ENCODE assay signal across 2 cellular contexts in genomic region chr1:244445320-244446181, GRCh38.
TF ChIP-seq lines count a peak whose summit lies in the region.

No MANE protein-coding gene starts in this region.

TF ChIP-seq in GM23338, 12 proteins besides CTCF, POLR2A, EP300 and RAD21 (continued from another document):
- TF ChIP-seq, protein P1, sequence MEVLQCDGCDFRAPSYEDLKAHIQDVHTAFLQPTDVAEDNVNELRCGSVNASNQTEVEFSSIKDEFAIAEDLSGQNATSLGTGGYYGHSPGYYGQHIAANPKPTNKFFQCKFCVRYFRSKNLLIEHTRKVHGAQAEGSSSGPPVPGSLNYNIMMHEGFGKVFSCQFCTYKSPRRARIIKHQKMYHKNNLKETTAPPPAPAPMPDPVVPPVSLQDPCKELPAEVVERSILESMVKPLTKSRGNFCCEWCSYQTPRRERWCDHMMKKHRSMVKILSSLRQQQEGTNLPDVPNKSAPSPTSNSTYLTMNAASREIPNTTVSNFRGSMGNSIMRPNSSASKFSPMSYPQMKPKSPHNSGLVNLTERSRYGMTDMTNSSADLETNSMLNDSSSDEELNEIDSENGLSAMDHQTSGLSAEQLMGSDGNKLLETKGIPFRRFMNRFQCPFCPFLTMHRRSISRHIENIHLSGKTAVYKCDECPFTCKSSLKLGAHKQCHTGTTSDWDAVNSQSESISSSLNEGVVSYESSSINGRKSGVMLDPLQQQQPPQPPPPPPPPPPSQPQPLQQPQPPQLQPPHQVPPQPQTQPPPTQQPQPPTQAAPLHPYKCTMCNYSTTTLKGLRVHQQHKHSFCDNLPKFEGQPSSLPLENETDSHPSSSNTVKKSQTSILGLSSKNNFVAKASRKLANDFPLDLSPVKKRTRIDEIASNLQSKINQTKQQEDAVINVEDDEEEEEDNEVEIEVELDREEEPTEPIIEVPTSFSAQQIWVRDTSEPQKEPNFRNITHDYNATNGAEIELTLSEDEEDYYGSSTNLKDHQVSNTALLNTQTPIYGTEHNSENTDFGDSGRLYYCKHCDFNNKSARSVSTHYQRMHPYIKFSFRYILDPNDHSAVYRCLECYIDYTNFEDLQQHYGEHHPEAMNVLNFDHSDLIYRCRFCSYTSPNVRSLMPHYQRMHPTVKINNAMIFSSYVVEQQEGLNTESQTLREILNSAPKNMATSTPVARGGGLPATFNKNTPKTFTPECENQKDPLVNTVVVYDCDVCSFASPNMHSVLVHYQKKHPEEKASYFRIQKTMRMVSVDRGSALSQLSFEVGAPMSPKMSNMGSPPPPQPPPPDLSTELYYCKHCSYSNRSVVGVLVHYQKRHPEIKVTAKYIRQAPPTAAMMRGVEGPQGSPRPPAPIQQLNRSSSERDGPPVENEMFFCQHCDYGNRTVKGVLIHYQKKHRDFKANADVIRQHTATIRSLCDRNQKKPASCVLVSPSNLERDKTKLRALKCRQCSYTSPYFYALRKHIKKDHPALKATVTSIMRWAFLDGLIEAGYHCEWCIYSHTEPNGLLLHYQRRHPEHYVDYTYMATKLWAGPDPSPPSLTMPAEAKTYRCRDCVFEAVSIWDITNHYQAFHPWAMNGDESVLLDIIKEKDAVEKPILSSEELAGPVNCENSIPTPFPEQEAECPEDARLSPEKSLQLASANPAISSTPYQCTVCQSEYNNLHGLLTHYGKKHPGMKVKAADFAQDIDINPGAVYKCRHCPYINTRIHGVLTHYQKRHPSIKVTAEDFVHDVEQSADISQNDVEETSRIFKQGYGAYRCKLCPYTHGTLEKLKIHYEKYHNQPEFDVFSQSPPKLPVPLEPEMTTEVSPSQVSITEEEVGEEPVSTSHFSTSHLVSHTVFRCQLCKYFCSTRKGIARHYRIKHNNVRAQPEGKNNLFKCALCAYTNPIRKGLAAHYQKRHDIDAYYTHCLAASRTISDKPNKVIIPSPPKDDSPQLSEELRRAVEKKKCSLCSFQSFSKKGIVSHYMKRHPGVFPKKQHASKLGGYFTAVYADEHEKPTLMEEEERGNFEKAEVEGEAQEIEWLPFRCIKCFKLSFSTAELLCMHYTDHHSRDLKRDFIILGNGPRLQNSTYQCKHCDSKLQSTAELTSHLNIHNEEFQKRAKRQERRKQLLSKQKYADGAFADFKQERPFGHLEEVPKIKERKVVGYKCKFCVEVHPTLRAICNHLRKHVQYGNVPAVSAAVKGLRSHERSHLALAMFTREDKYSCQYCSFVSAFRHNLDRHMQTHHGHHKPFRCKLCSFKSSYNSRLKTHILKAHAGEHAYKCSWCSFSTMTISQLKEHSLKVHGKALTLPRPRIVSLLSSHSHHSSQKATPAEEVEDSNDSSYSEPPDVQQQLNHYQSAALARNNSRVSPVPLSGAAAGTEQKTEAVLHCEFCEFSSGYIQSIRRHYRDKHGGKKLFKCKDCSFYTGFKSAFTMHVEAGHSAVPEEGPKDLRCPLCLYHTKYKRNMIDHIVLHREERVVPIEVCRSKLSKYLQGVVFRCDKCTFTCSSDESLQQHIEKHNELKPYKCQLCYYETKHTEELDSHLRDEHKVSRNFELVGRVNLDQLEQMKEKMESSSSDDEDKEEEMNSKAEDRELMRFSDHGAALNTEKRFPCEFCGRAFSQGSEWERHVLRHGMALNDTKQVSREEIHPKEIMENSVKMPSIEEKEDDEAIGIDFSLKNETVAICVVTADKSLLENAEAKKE (CRISPR knock-in tag; IDR thresholded peaks at IDR 0.05): no peak
- no peak for TF ChIP-seq NANOG (IDR thresholded peaks at IDR 0.05; ENCODE audit: borderline replicate concordance)
- no peak for TF ChIP-seq ZNF114 (CRISPR knock-in tag; IDR thresholded peaks at IDR 0.05)
- no peak for TF ChIP-seq EZH2 (IDR thresholded peaks at IDR 0.05; ENCODE audit: low read depth, unreplicated experiment)
- no peak for TF ChIP-seq CREB1 (CRISPR knock-in tag; IDR thresholded peaks at IDR 0.05; ENCODE audit: low read depth)
- no peak for TF ChIP-seq ETS1 (IDR thresholded peaks at IDR 0.05)
- TF ChIP-seq REST (IDR thresholded peaks at IDR 0.05; ENCODE audit: unreplicated experiment): no peak
- no peak for TF ChIP-seq ZNF331 (CRISPR knock-in tag; IDR thresholded peaks at IDR 0.05; ENCODE audit: low read depth)
- TF ChIP-seq EZH2phosphoT487 (IDR thresholded peaks at IDR 0.05; ENCODE audit: unreplicated experiment): no peak
- no peak for TF ChIP-seq STAT1 (IDR thresholded peaks at IDR 0.05; ENCODE audit: unreplicated experiment)
- TF ChIP-seq POLR2AphosphoS5 (IDR thresholded peaks at IDR 0.05; ENCODE audit: low read depth): no peak

TF ChIP-seq in WTC11, 78 proteins besides CTCF, POLR2A, EP300 and RAD21 (continued from another document):
- TF ChIP-seq, protein P2, sequence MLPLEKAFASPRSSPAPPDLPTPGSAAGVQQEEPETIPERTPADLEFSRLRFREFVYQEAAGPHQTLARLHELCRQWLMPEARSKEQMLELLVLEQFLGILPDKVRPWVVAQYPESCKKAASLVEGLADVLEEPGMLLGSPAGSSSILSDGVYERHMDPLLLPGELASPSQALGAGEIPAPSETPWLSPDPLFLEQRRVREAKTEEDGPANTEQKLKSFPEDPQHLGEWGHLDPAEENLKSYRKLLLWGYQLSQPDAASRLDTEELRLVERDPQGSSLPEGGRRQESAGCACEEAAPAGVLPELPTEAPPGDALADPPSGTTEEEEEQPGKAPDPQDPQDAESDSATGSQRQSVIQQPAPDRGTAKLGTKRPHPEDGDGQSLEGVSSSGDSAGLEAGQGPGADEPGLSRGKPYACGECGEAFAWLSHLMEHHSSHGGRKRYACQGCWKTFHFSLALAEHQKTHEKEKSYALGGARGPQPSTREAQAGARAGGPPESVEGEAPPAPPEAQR (CRISPR knock-in tag; IDR thresholded peaks at IDR 0.05): no peak
